Comparison of ENCODE assay signal across 28 cellular contexts in genomic region chr13:33287142-33287882, GRCh38. TPM values are rescaled to one million over a fixed set of nuclear protein-coding genes. Genes with fewer than 3 reads are reported as not detected.
DNase-seq lines count a peak whose midpoint lies in the region; ATAC-seq, FAIRE-seq and TF ChIP-seq lines count a peak whose summit lies in the region.
"Had no signal": no experiment of that assay in that cellular context is flagged by ENCODE, and none has a peak within 500 bp of the region (broad histone marks: within the 10 kb centered on the region; RNA-seq: fewer than 3 reads in every experiment).

No MANE protein-coding gene starts in this region.

- H3K9ac ChIP-seq in H1 (replicated peaks in 1 of 4; ENCODE audit: extremely low read depth in 1 of 4, low read depth in 3 of 4, low read length in 3 of 4) = no peak overlapping the region
- H3K9ac ChIP-seq: SK-N-SH had no signal

- no peak overlapping the region for H4K91ac ChIP-seq in H1 (replicated peaks; ENCODE audit: insufficient read length, low read length)

- POLR2A ChIA-PET in H1 (lab: Charles Lee; ENCODE audit: partially characterized antibody) = interaction anchor here (0.9 kb wide), 1 partner anchor 23 kb away, joined by 3 read pairs; no protein-coding TSS in a partner anchor

- in situ Hi-C loops in transverse colon (cut with MboI; ENCODE audit: low pct_ligation_motif_present in 1 of 4, low pct_unique_long_range_greater_than_20kb in 1 of 4, low sequenced_read_pairs in 3 of 4) = no loop called here

- H3K27ac ChIP-seq in heart right ventricle (peak overlapping the region in 8 of 10 donors; percentile 29 to 98 (median 95)), H1 (ENCODE audit: low read depth, low read length) (no peak overlapping the region), transverse colon (peak overlapping the region; percentile 90 to 95 (median 92))

- H3K56ac ChIP-seq in H1 (replicated peaks; ENCODE audit: insufficient read length, low read depth, low read length) = no peak overlapping the region

- TF ChIP-seq RAD21 in H1 (IDR thresholded peaks at IDR 0.05 in 1 of 2, conservative IDR thresholded peaks at IDR 0.05 in 1 of 2; ENCODE audit: low read depth in 2 of 2, low read length in 2 of 2) = no peak

- no peaks in the 10 kb centered on the region for H3K27me3 ChIP-seq in heart right ventricle
- H3K27me3 ChIP-seq in H1 (replicated peaks in 1 of 4; ENCODE audit: control insufficient read depth in 3 of 4, extremely low read depth in 1 of 4, insufficient read depth in 3 of 4, low read length in 3 of 4) = no peaks in the 10 kb centered on the region
- H3K27me3 ChIP-seq in transverse colon = no peaks in the 10 kb centered on the region
- H3K27me3 ChIP-seq: BE2C, upper lobe of right lung had no signal

- H4K5ac ChIP-seq in H1 (ENCODE audit: insufficient read length, low read depth, low read length) = no peak overlapping the region

- TF ChIP-seq CTCF in heart right ventricle (IDR thresholded peaks at IDR 0.05) (no peak), H1 (IDR thresholded peaks at IDR 0.05; ENCODE audit: control extremely low read depth in 1 of 3, insufficient read depth in 1 of 3, low read depth in 1 of 3, low read length in 3 of 3) (no peak), osteocyte (IDR thresholded peaks at IDR 0.05) (no peak), transverse colon (IDR thresholded peaks at IDR 0.05) (no peak)

- H2BK120ac ChIP-seq in H1 (replicated peaks; ENCODE audit: low read depth, low read length) = no peak overlapping the region

- no peak overlapping the region for H2BK5ac ChIP-seq in H1 (ENCODE audit: low read depth, low read length)

- 81 to 84% methylated on average over 15 of the region's 15 CpGs for WGBS in heart right ventricle, 2 donors
- WGBS in H1 (ENCODE audit: extremely low coverage in 1 of 2, insufficient coverage in 1 of 2, insufficient read length in 1 of 2, insufficient replicate concordance in 2 of 2, low coverage in 1 of 2, low lambda C conversion rate in 2 of 2, missing lambda C conversion rate in 1 of 2), 2 experiments = 93% methylated on average over 15 of the region's 15 CpGs; no CpG with 5 or more reads in 1 of the 2 experiments
- 80 to 82% methylated on average over 10 to 15 of the region's 15 CpGs for WGBS in transverse colon (ENCODE audit: low coverage in 1 of 2), 2 donors

- no peak overlapping the region for H2BK20ac ChIP-seq in H1 (ENCODE audit: low read length)

- DNase-seq in heart right ventricle (no peak), left cardiac atrium (no peak), H1 (ENCODE audit: low read depth in 1 of 2, low spot score in 2 of 2) (no peak), osteocyte (ENCODE audit: extremely low spot score, unreplicated experiment) (no peak), transverse colon (no peak), iPS-NIHi7 (ENCODE audit: extremely low spot score) (no peak), NCI-H1436 treated with DMSO at 0.1 percent for 48 hours (lab: John Stamatoyannopoulos, UW) (no peak)
- no peak for DNase-seq in stimulated activated CD4-positive, alpha-beta T cell treated with anti-CD3 and anti-CD28 coated beads, Interleukin-4, amount 100 ng/mL, for 1 hour
- DNase-seq: activated CD8-positive, alpha-beta memory T cell treated with anti-CD3 and anti-CD28 coated beads, Interleukin-2, amount 50 U/mL, for 4 hours; activated naive CD8-positive, alpha-beta T cell treated with anti-CD3 and anti-CD28 coated beads, Interleukin-2, amount 10 ng/mL, durations not matched to agents 7 days and 5 days; BE2C; cerebellar nuclear complex; DMS79 treated with DMSO at 0.1 percent for 48 hours; effector CD8-positive, alpha-beta T cell; erythroblast; natural killer cell; NCI-H2029; posterior cingulate gyrus; RPMI8226; SK-N-SH; upper lobe of right lung had no signal

- no peak overlapping the region for H2BK12ac ChIP-seq in H1 (ENCODE audit: low read depth, low read length)

- H3K9me3 Mint-ChIP-seq in osteocyte (ENCODE audit: unreplicated experiment) = no peaks in the 10 kb centered on the region
- H3K9me3 Mint-ChIP-seq: activated naive CD8-positive, alpha-beta T cell treated with anti-CD3 and anti-CD28 coated beads, Interleukin-2, amount 10 ng/mL, durations not matched to agents 7 days and 5 days; activated T-helper 2 cell treated with anti-CD3 and anti-CD28 coated beads, Interferon-gamma antibody, Interleukin-2, Interleukin-4, amounts not matched to agents 10 μg/mL and 5 μg/mL and 100 μg/mL, durations not matched to agents 14 hours and 24 hours and 36 hours; memory B cell; stimulated activated memory B cell treated with anti-CD40 and anti-IgM and Interleukin-4, amounts not matched to agents 10 μg/mL and 1 μg/mL and 100 μg/mL, for 72 hours; T-helper 2 cell treated with Interferon-gamma antibody and Interleukin-4, amounts not matched to agents 5 μg/mL and 100 μg/mL, for 36 hours had no signal

- ATAC-seq in heart right ventricle (no peak), left cardiac atrium (no peak)
- ATAC-seq: GM12878; K562; natural killer cell; stimulated activated memory B cell treated with anti-CD40 and anti-IgM and Interleukin-4, amounts not matched to agents 10 μg/mL and 1 μg/mL and 100 μg/mL, for 72 hours; upper lobe of right lung had no signal

- H3K18ac ChIP-seq in H1 (ENCODE audit: extremely low read depth, low read length) = no peak overlapping the region

- no peak overlapping the region for H2AK5ac ChIP-seq in H1 (ENCODE audit: low read depth, low read length)

- TF ChIP-seq POLR2A in H1 (IDR thresholded peaks at IDR 0.05; ENCODE audit: control extremely low read depth in 1 of 2, low read depth in 2 of 2, low read length in 2 of 2) (no peak), transverse colon (IDR thresholded peaks at IDR 0.05) (no peak)

- peaks cover 4% of the 10 kb centered on the region; the same call in 1 of the 2 replicates for H3K23me2 ChIP-seq in H1 (ENCODE audit: low read depth, low read length)

- FAIRE-seq in H1 (lab: Jason Lieb, UNC) = no peak
- FAIRE-seq: A204.1, GM12878, K562 had no signal

- no peak overlapping the region for H3K4me2 ChIP-seq in H1 (ENCODE audit: insufficient read depth in 1 of 2, low read depth in 2 of 2, low read length in 2 of 2)

- peak overlapping the region; percentile 46; the same call in 1 of the 2 replicates for H2AFZ ChIP-seq in H1 (ENCODE audit: low read length)

- H2BK15ac ChIP-seq in H1 (ENCODE audit: low read length) = no peak overlapping the region

- H3K14ac ChIP-seq in H1 (ENCODE audit: insufficient read length) = no peak overlapping the region

- H3K9me3 ChIP-seq in heart right ventricle = no peaks in the 10 kb centered on the region
- no peaks in the 10 kb centered on the region for H3K9me3 ChIP-seq in H1 (ENCODE audit: insufficient read depth in 2 of 2, low read depth in 1 of 2, low read length in 1 of 2)
- no peaks in the 10 kb centered on the region for H3K9me3 ChIP-seq in transverse colon
- H3K9me3 ChIP-seq: BE2C, SK-N-SH, upper lobe of right lung had no signal

- H3K4me3 Mint-ChIP-seq in osteocyte (ENCODE audit: unreplicated experiment) = no peak overlapping the region
- H3K4me3 Mint-ChIP-seq: activated naive CD8-positive, alpha-beta T cell treated with anti-CD3 and anti-CD28 coated beads, Interleukin-2, amount 10 ng/mL, durations not matched to agents 7 days and 5 days; memory B cell; natural killer cell; stimulated activated memory B cell treated with anti-CD40 and anti-IgM and Interleukin-4, amounts not matched to agents 10 μg/mL and 1 μg/mL and 100 μg/mL, for 72 hours; T-helper 2 cell treated with Interferon-gamma antibody and Interleukin-4, amounts not matched to agents 5 μg/mL and 100 μg/mL, for 36 hours had no signal

- H3K4ac ChIP-seq in H1 (replicated peaks; ENCODE audit: insufficient read length, low read depth, low read length) = no peak overlapping the region

- H3K79me2 ChIP-seq in H1 (ENCODE audit: control insufficient read depth in 1 of 2, insufficient read depth in 2 of 2, low read length in 2 of 2) = no peaks in the 10 kb centered on the region

- CTCF ChIA-PET in H1 (lab: Charles Lee; ENCODE audit: partially characterized antibody) = interaction anchor here (0.7 kb wide), 1 partner anchor 546 kb away, joined by 3 read pairs; no protein-coding TSS in a partner anchor

- H3K36me3 ChIP-seq in heart right ventricle (no peaks in the 10 kb centered on the region), H1 (ENCODE audit: control insufficient read depth in 2 of 4, insufficient read depth in 4 of 4, low read length in 3 of 4) (no peaks in the 10 kb centered on the region), transverse colon (no peaks in the 10 kb centered on the region)
- H3K36me3 ChIP-seq: BE2C, upper lobe of right lung had no signal

- H3K4me3 ChIP-seq in heart right ventricle (no peak overlapping the region), H1 (ENCODE audit: extremely low read depth in 1 of 4, insufficient read depth in 2 of 4, low read depth in 3 of 4, low read length in 4 of 4) (no peak overlapping the region), transverse colon (no peak overlapping the region)
- H3K4me3 ChIP-seq: GM12878, K562 had no signal

- peaks cover 5 to 56% (median 34%) of the 10 kb centered on the region in 9 donors for H3K4me1 ChIP-seq in heart right ventricle
- peaks cover 2 to 4% (median 4%) of the 10 kb centered on the region in 4 experiments; a peak in 3 of 7 replicates for H3K4me1 ChIP-seq in H1 (replicated peaks in 1 of 4; ENCODE audit: control insufficient read depth in 3 of 4, insufficient read depth in 4 of 4, low read length in 3 of 4)
- peaks cover 3 to 31% (median 15%) of the 10 kb centered on the region in 4 donors for H3K4me1 ChIP-seq in transverse colon
- H3K4me1 ChIP-seq: BE2C had no signal

- H3K4me1 Mint-ChIP-seq in osteocyte (ENCODE audit: unreplicated experiment) = peaks cover 36% of the 10 kb centered on the region

- H4K20me1 ChIP-seq in H1 (replicated peaks in 1 of 2; ENCODE audit: control insufficient read depth in 1 of 2, insufficient read depth in 2 of 2, low read length in 2 of 2) = no peaks in the 10 kb centered on the region

- no peaks in the 10 kb centered on the region for H3K36me3 Mint-ChIP-seq in osteocyte (ENCODE audit: unreplicated experiment)
- H3K36me3 Mint-ChIP-seq: activated naive CD8-positive, alpha-beta T cell treated with anti-CD3 and anti-CD28 coated beads, Interleukin-2, amount 10 ng/mL, durations not matched to agents 7 days and 5 days; memory B cell; natural killer cell; stimulated activated memory B cell treated with anti-CD40 and anti-IgM and Interleukin-4, amounts not matched to agents 10 μg/mL and 1 μg/mL and 100 μg/mL, for 72 hours had no signal

- H3K79me1 ChIP-seq in H1 (ENCODE audit: low read depth, low read length) = no peaks in the 10 kb centered on the region

- TF ChIP-seq EP300 in H1 (IDR thresholded peaks at IDR 0.05; ENCODE audit: borderline replicate concordance in 1 of 2, low read depth in 2 of 2, low read length in 2 of 2) (no peak), transverse colon (IDR thresholded peaks at IDR 0.05; ENCODE audit: low read depth) (no peak)

- intact Hi-C loops in heart right ventricle (cut with DNase I) = loop anchor here in 6 of 10 donors (5.0 to 10.0 kb wide), 9 partner anchors 50 to 700 kb away; partner anchors contain the start of gene PDS5B (in 1 of the 6)
- intact Hi-C loops in left cardiac atrium (cut with DNase I) = loop anchor here (5.0 to 10.0 kb wide), 2 partner anchors 63 to 255 kb away; no protein-coding TSS in a partner anchor
- intact Hi-C loops in transverse colon (cut with DNase I; ENCODE audit: low total_unique reads) = loop anchor here (10.0 kb wide), 2 partner anchors 73 to 257 kb away; no protein-coding TSS in a partner anchor

- H3K23ac ChIP-seq in H1 (ENCODE audit: insufficient read length) = no peak overlapping the region

- H4K8ac ChIP-seq in H1 (ENCODE audit: extremely low read depth, insufficient read depth, low read length) = no peak overlapping the region

- H3K27me3 Mint-ChIP-seq in osteocyte (ENCODE audit: unreplicated experiment) = no peaks in the 10 kb centered on the region

- H3K27ac Mint-ChIP-seq in osteocyte (ENCODE audit: unreplicated experiment) = peak overlapping the region; percentile 12
- H3K27ac Mint-ChIP-seq: activated naive CD8-positive, alpha-beta T cell treated with anti-CD3 and anti-CD28 coated beads, Interleukin-2, amount 10 ng/mL, durations not matched to agents 7 days and 5 days; activated T-helper 2 cell treated with anti-CD3 and anti-CD28 coated beads, Interferon-gamma antibody, Interleukin-2, Interleukin-4, amounts not matched to agents 10 μg/mL and 5 μg/mL and 100 μg/mL, durations not matched to agents 14 hours and 24 hours and 36 hours; memory B cell; natural killer cell; stimulated activated memory B cell treated with anti-CD40 and anti-IgM and Interleukin-4, amounts not matched to agents 10 μg/mL and 1 μg/mL and 100 μg/mL, for 72 hours; T-helper 2 cell treated with Interferon-gamma antibody and Interleukin-4, amounts not matched to agents 5 μg/mL and 100 μg/mL, for 36 hours had no signal

RNA-seq across cellular contexts. Expression of gene STARD13, which starts 1.8 kb away (rescaled TPM):
- total RNA-seq in heart right ventricle (10 to 100 TPM; 18.2 to 38.3 (median 28.5) TPM), left cardiac atrium (10 to 100 TPM; 26.8 to 33.3 TPM), osteocyte (64.8 and 72.0 TPM in 2 replicates), transverse colon (100 to 1,000 TPM in 1 of 4 donors, 10 to 100 TPM in 3; 18.1 to 107 (median 41.5) TPM)
- polyA plus RNA-seq in heart right ventricle (10 to 100 TPM in 1 of 2 donors, 1 to 10 TPM in 1; 7.1 to 15.2 TPM), H1 (2011; rRNA removed) (0.80 and 0.82 TPM in 2 replicates)
- 2.8 and 2.9 TPM in 2 replicates for total RNA-seq in H1 (2021; fragmentation: NEBNext Ultra II Directional; extraction: Animal tissue kit (Norgen Biotek cat#: 25700))
- polyA plus RNA-seq in H1 (2011; cell fraction: cytosol; rRNA removed) = 0.94 TPM
- 3.3 TPM for polyA plus RNA-seq in H1 (2011; cell fraction: nucleus; rRNA removed)
- 1.3 to 2.1 TPM (median 1.7 TPM) in 4 replicates for polyA plus RNA-seq in H1 (2012, experiment 1 of 2)
- polyA plus RNA-seq in H1 (2012, experiment 2 of 2) = 0.34 TPM
- 1.2 TPM for polyA plus RNA-seq in H1 (2013, experiment 1 of 2)
- polyA plus RNA-seq in H1 (2013, experiment 2 of 2) = 1.2 TPM
- polyA minus RNA-seq in H1 (2011; rRNA and poly(A)+ RNA removed) = 4.6 and 5.3 TPM in 2 replicates
- polyA minus RNA-seq in H1 (2011; cell fraction: cytosol; rRNA and poly(A)+ RNA removed) = 3.5 TPM
- polyA minus RNA-seq in H1 (2011; cell fraction: nucleus; rRNA and poly(A)+ RNA removed) = 21.6 TPM
- total RNA-seq: natural killer cell had no signal
- polyA plus RNA-seq: K562 had no signal
